15 cellular contexts compared by ENCODE assay signal in genomic region chr11:45073575-45074225, GRCh38.
A peak's percentile ranks its signal among the peaks of the same experiment; 100 is the strongest.
DNase-seq lines count a peak whose midpoint lies in the region; ATAC-seq and TF ChIP-seq lines count a peak whose summit lies in the region.
"Had no signal": no experiment of that assay in that cellular context is flagged by ENCODE, and none has a peak within 500 bp of the region (broad histone marks: within the 10 kb centered on the region; RNA-seq: fewer than 3 reads in every experiment).

No MANE protein-coding gene starts in this region.

- H3K27me3 Mint-ChIP-seq in T-helper 17 cell (peaks cover 5% of the 10 kb centered on the region), memory B cell (no peaks in the 10 kb centered on the region)

- no peak overlapping the region for H3K27ac Mint-ChIP-seq in T-helper 17 cell
- no peak overlapping the region for H3K27ac Mint-ChIP-seq in memory B cell
- H3K27ac Mint-ChIP-seq: type B pancreatic cell had no signal

- peak overlapping the region; percentile 88 for H3K4me2 ChIP-seq in DOHH2 (ENCODE audit: low read length)

- DNase-seq in NCI-H1417 (lab: John Stamatoyannopoulos, UW) (peak in 2 of 3 experiments; percentile 42 to 60), NCI-H1417 treated with DMSO at 0.1 percent for 48 hours (lab: John Stamatoyannopoulos, UW) (no peak), T-helper 17 cell (no peak), memory B cell (ENCODE audit: low spot score in 2 of 2) (no peak), psoas muscle (no peak), inferior parietal cortex (ENCODE audit: extremely low spot score) (no peak)
- DNase-seq in activated CD4-positive, CD25-positive, alpha-beta regulatory T cell (lab: John Stamatoyannopoulos, UW) = no peak
- DNase-seq: activated CD4-positive, alpha-beta T cell treated with anti-CD3 and anti-CD28 coated beads, Interleukin-2, amount 50 U/mL, for 1 hour; adrenal gland; Calu3; PC-3 had no signal

- H3K4me3 ChIP-seq in DOHH2 (ENCODE audit: low read length) (peak overlapping the region; percentile 67), psoas muscle (no peak overlapping the region)
- H3K4me3 ChIP-seq: adrenal gland, skin epidermis had no signal

- no peaks in the 10 kb centered on the region for H3K9me3 Mint-ChIP-seq in memory B cell
- H3K9me3 Mint-ChIP-seq: type B pancreatic cell had no signal

- 56 to 64% (median 64%) methylated on average over 13 of the region's 13 CpGs for WGBS in psoas muscle, 3 donors

- H3K4me1 ChIP-seq in DOHH2 (ENCODE audit: control insufficient read depth, low read length) = peaks cover 68% of the 10 kb centered on the region
- peaks cover 14% of the 10 kb centered on the region for H3K4me1 ChIP-seq in psoas muscle

- H3K9me2 ChIP-seq in DOHH2 (replicated peaks; ENCODE audit: control insufficient read depth, low read length) = no peaks in the 10 kb centered on the region

- H3K27me3 ChIP-seq in DOHH2 (ENCODE audit: control insufficient read depth, low read length) (no peaks in the 10 kb centered on the region), psoas muscle (ENCODE audit: insufficient read depth in 3 of 3, low read length in 2 of 3) (no peaks in the 10 kb centered on the region)
- H3K27me3 ChIP-seq: adrenal gland had no signal

- H3K9me3 ChIP-seq in DOHH2 (ENCODE audit: control insufficient read depth, insufficient read depth, low read length) (no peaks in the 10 kb centered on the region), T-helper 17 cell (ENCODE audit: control insufficient read depth, low read length, poor library complexity, severe bottlenecking) (no peaks in the 10 kb centered on the region), psoas muscle (no peaks in the 10 kb centered on the region)
- H3K9me3 ChIP-seq: adrenal gland had no signal

- H3K4me1 Mint-ChIP-seq in T-helper 17 cell (peaks cover 10% of the 10 kb centered on the region), memory B cell (peaks cover 23% of the 10 kb centered on the region)

- H3K27ac ChIP-seq in DOHH2 (ENCODE audit: low read depth, low read length) (peak overlapping the region; percentile 56), psoas muscle (no peak overlapping the region)
- H3K27ac ChIP-seq: 22Rv1, adrenal gland, skin epidermis had no signal

- ATAC-seq in T-helper 17 cell (peak; percentile 36), memory B cell (ENCODE audit: low read depth) (peak; percentile 78), psoas muscle (no peak)
- ATAC-seq: PC-3 had no signal

- no peaks in the 10 kb centered on the region for H4K20me1 ChIP-seq in DOHH2 (ENCODE audit: control insufficient read depth, insufficient read depth, low read depth, low read length)

- H3K4me3 Mint-ChIP-seq in T-helper 17 cell (no peak overlapping the region), memory B cell (peak overlapping the region; percentile 27)
- H3K4me3 Mint-ChIP-seq: type B pancreatic cell had no signal

- no peaks in the 10 kb centered on the region for H3K36me3 Mint-ChIP-seq in T-helper 17 cell (ENCODE audit: low read depth)
- H3K36me3 Mint-ChIP-seq in memory B cell = no peaks in the 10 kb centered on the region
- H3K36me3 Mint-ChIP-seq: type B pancreatic cell had no signal

- intact Hi-C loops in psoas muscle (cut with DNase I) = no loop called here

- H3F3A ChIP-seq in DOHH2 (ENCODE audit: control insufficient read depth, insufficient read depth) = peaks cover 14% of the 10 kb centered on the region; the same call in 1 of the 2 replicates

- TF ChIP-seq CTCF in DOHH2 (IDR thresholded peaks at IDR 0.05; ENCODE audit: low read depth, low read length, poor library complexity, severe bottlenecking) (no peak), psoas muscle (IDR thresholded peaks at IDR 0.05) (no peak)

- H3K79me2 ChIP-seq in DOHH2 (ENCODE audit: control insufficient read depth, low read length) = no peaks in the 10 kb centered on the region

- no peaks in the 10 kb centered on the region for H3K36me3 ChIP-seq in DOHH2 (ENCODE audit: control insufficient read depth, low read length)
- no peaks in the 10 kb centered on the region for H3K36me3 ChIP-seq in psoas muscle (ENCODE audit: insufficient read depth in 1 of 2, low read depth in 1 of 2)
- H3K36me3 ChIP-seq: adrenal gland had no signal

Comparison
In these comparisons a context has a peak if more than half of its experiments do, and no peak if none do; other contexts are left out.
1. DNase-seq: peak in NCI-H1417 (2 of 3); none in NCI-H1417 treated with DMSO at 0.1 percent for 48 hours (single experiment), T-helper 17 cell (0 of 3), memory B cell (0 of 2), psoas muscle (0 of 2), activated CD4-positive, CD25-positive, alpha-beta regulatory T cell (0 of 4) and inferior parietal cortex (single experiment).
2. ATAC-seq: peak in T-helper 17 cell (single experiment) and memory B cell (single experiment); none in psoas muscle (0 of 4).